ENCODE assay signal across 7 cellular contexts in the genomic region with DNA sequence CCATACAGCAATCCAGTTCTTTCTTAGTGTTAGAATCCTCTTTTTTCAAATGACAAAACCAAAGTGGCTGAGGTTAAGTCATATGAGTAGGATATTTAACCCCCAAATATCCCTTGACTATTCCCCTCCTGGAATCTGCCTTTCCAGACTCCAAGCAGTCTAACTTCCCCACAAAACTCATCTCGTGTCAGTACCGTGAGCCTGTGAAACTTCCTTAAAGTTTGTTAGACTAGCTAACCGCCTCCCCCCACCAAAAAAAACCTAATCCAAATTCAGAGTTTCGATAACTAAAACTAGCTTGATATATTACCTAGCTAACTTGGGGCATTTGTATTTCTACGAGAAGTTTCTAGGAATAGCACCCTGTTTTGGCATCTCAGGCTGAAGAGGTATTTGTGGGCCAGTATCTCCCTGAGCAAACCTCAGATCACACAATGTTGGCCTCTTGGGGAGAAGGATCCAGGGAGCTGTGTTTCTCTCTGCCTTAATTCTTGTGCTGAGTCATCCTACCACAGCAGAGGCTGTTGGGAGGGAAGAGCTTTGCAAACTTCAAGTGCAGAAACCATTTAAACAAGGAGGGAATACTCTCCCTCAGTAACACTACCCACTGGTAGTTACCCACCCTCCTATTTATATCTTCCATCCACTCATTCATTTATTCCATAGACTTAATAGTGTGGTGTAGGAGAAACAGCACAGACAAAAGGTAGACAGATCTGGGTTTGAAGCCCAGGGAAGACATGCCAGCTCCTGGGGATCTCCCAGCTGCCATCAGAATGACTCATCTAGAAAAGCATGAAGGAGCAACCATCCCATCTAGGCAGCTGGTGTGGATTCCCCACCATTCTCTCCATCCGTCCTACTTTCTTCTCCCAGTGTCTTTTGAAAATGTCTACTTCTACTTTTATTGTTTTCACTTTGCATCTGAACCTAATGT. TPM values are rescaled to one million over a fixed set of nuclear protein-coding genes. Genes with fewer than 3 reads are reported as not detected.
DNase-seq lines count a peak whose midpoint lies in the region; ATAC-seq and TF ChIP-seq lines count a peak whose summit lies in the region.

No MANE protein-coding gene starts in this region.

- no peaks in the 10 kb centered on the region for H3K27me3 ChIP-seq in NT2/D1 (ENCODE audit: insufficient read depth, insufficient read length)
- no peaks in the 10 kb centered on the region for H3K27me3 ChIP-seq in upper lobe of right lung

- H3K4me1 ChIP-seq in NT2/D1 (ENCODE audit: insufficient read depth, insufficient read length), result no peaks in the 10 kb centered on the region
- no peaks in the 10 kb centered on the region for H3K4me1 ChIP-seq in upper lobe of right lung

- H3K9me3 ChIP-seq in NT2/D1 (ENCODE audit: insufficient read depth, low read length), result no peaks in the 10 kb centered on the region
- no peaks in the 10 kb centered on the region for H3K9me3 ChIP-seq in upper lobe of right lung

- peak; percentile 6 for DNase-seq in NT2/D1 (ENCODE audit: low read depth, low spot score)
- DNase-seq in fibroblast of the aortic adventitia (ENCODE audit: low read depth), result peak; percentile 74
- DNase-seq in upper lobe of right lung, result no peak
- no peak for DNase-seq in RKO (ENCODE audit: low spot score)
- DNase-seq in activated effector memory CD4-positive, alpha-beta T cell treated with Interleukin-2 at 50 U/mL for 16 hours, result no peak

- H3K4me3 ChIP-seq in NT2/D1 (ENCODE audit: insufficient read length, low read depth) (no peak overlapping the region), fibroblast of the aortic adventitia (ENCODE audit: low read depth, low read length) (no peak overlapping the region), upper lobe of right lung (no peak overlapping the region)

- no peak overlapping the region for H3K9ac ChIP-seq in NT2/D1 (ENCODE audit: insufficient read length, low read depth)

- intact Hi-C loops in upper lobe of right lung (cut with DNase I), result no loop called here

- ATAC-seq in GM18511 (IDR thresholded peaks at IDR 0.05; ENCODE audit: unreplicated experiment), result peak; percentile 76
- peak; percentile 56 for ATAC-seq in HG02623 (IDR thresholded peaks at IDR 0.05; ENCODE audit: unreplicated experiment)
- ATAC-seq in upper lobe of right lung, result peak; percentile 74

- H3K36me3 ChIP-seq in NT2/D1 (ENCODE audit: insufficient read depth, insufficient read length, low read length), result no peaks in the 10 kb centered on the region
- H3K36me3 ChIP-seq in upper lobe of right lung, result no peaks in the 10 kb centered on the region

- no peak for TF ChIP-seq CTCF in fibroblast of the aortic adventitia (IDR thresholded peaks at IDR 0.05; ENCODE audit: insufficient read depth, low read length)
- TF ChIP-seq CTCF in upper lobe of right lung (IDR thresholded peaks at IDR 0.05), result no peak

- peak overlapping the region; percentile 26 for H3K27ac ChIP-seq in upper lobe of right lung

RNA-seq across cellular contexts. Expression of a gene that starts 39.3 kb away (rescaled TPM):
- total RNA-seq in fibroblast of the aortic adventitia (ENCODE audit: low replicate concordance) (0.25 and 0.90 TPM in 2 replicates), upper lobe of right lung (4.4 TPM)

Comparison
In these comparisons a context has a peak if more than half of its experiments do, and no peak if none do; other contexts are left out.
1. DNase-seq: peak in NT2/D1 (single experiment) and fibroblast of the aortic adventitia (single experiment); none in upper lobe of right lung (single experiment), RKO (single experiment) and activated effector memory CD4-positive, alpha-beta T cell treated with Interleukin-2 at 50 U/mL for 16 hours (single experiment).
2. Peak in every context shown above with its lines, with median percentiles within 50 percentile points of each other: ATAC-seq.